In genomic region chr17:81313776-81314409, GRCh38 we compare ENCODE assay signal across 27 cellular contexts.
"Had no signal": no experiment of that assay in that cellular context is flagged by ENCODE, and none has a peak within 500 bp of the region (broad histone marks: within the 10 kb centered on the region; RNA-seq: fewer than 3 reads in every experiment).

No MANE protein-coding gene starts in this region.

- H3K9me3 Mint-ChIP-seq: activated CD4-positive, alpha-beta T cell treated with anti-CD3 and anti-CD28 coated beads, Interleukin-2, amount 10 ng/mL, durations not matched to agents 24 days and 14 days; activated naive CD4-positive, alpha-beta T cell treated with anti-CD3 and anti-CD28 coated beads, Interleukin-2, amount 50 U/mL, for 24 hours; activated T-cell treated with anti-CD3 and anti-CD28 coated beads, Interleukin-2, amount 50 U/mL, for 24 hours; activated T-helper 1 cell treated with anti-CD3 and anti-CD28 coated beads, Interleukin-12 subunit alpha, Interleukin-12 subunit beta, Interleukin-2, Interleukin-4 antibody, amounts not matched to agents 30 ng/mL and 10 ng/mL and 1 ng/mL, durations not matched to agents 14 hours and 24 hours and 36 hours; T-helper 1 cell treated with Interleukin-12 subunit alpha and Interleukin-12 subunit beta and Interleukin-4 antibody, amounts not matched to agents 30 μg/mL and 1 μg/mL, for 36 hours; WTC11 had no signal

- FAIRE-seq: bronchial epithelial cell had no signal

- H3K36me3 Mint-ChIP-seq: activated CD8-positive, alpha-beta memory T cell treated with anti-CD3 and anti-CD28 coated beads, Interleukin-2, amount 10 ng/mL, durations not matched to agents 7 days and 5 days; activated naive CD4-positive, alpha-beta T cell treated with anti-CD3 and anti-CD28 coated beads, Interleukin-2, amount 50 U/mL, for 24 hours; WTC11 had no signal

- H3K27me3 ChIP-seq: ascending aorta, body of pancreas, MG63, Peyer's patch had no signal

- DNase-seq: activated CD4-positive, alpha-beta T cell treated with anti-CD3 and anti-CD28 coated beads, Interleukin-2, amount 10 ng/mL, durations not matched to agents 24 days and 14 days; activated CD4-positive, alpha-beta T cell treated with anti-CD3 and anti-CD28 coated beads, Interleukin-2, amount 50 U/mL, for 48 hours; activated CD4-positive, CD25-positive, alpha-beta regulatory T cell treated with anti-CD3 and anti-CD28 coated beads, Interleukin-2, amount 50 U/mL, for 72 hours; activated CD8-positive, alpha-beta memory T cell treated with anti-CD3 and anti-CD28 coated beads, Interleukin-2, amount 10 ng/mL, durations not matched to agents 7 days and 5 days; activated effector memory CD4-positive, alpha-beta T cell treated with Interleukin-2 at 50 U/mL for 16 hours; activated naive CD4-positive, alpha-beta T cell; activated T-cell treated with anti-CD3 and anti-CD28 coated beads, Interleukin-2, amount 50 U/mL, for 24 hours; amniotic stem cell; body of pancreas; central memory CD4-positive, alpha-beta T cell; IMR-90; KG1; MG63; MV-4-11; NCI-H1092 treated with DMSO at 0.1 percent for 48 hours; NCI-H1417 treated with DMSO at 0.1 percent for 48 hours; NCI-H187 treated with DMSO at 0.1 percent for 48 hours; NCI-H2081 treated with DMSO at 0.1 percent for 48 hours; NCI-H446; Peyer's patch; SIG-M5 had no signal

- H3K4me3 Mint-ChIP-seq: activated CD4-positive, alpha-beta T cell treated with anti-CD3 and anti-CD28 coated beads, Interleukin-2, amount 10 ng/mL, durations not matched to agents 24 days and 14 days; activated CD8-positive, alpha-beta memory T cell treated with anti-CD3 and anti-CD28 coated beads, Interleukin-2, amount 10 ng/mL, durations not matched to agents 7 days and 5 days; activated naive CD4-positive, alpha-beta T cell treated with anti-CD3 and anti-CD28 coated beads, Interleukin-2, amount 50 U/mL, for 24 hours; activated T-cell treated with anti-CD3 and anti-CD28 coated beads, Interleukin-2, amount 50 U/mL, for 24 hours; activated T-helper 1 cell treated with anti-CD3 and anti-CD28 coated beads, Interleukin-12 subunit alpha, Interleukin-12 subunit beta, Interleukin-2, Interleukin-4 antibody, amounts not matched to agents 30 ng/mL and 10 ng/mL and 1 ng/mL, durations not matched to agents 14 hours and 24 hours and 36 hours; T-helper 1 cell treated with Interleukin-12 subunit alpha and Interleukin-12 subunit beta and Interleukin-4 antibody, amounts not matched to agents 30 μg/mL and 1 μg/mL, for 36 hours; WTC11 had no signal

- H3K4me3 ChIP-seq: ascending aorta, body of pancreas, MG63, Peyer's patch had no signal

- H3K9me3 ChIP-seq: ascending aorta, body of pancreas, MG63, Peyer's patch had no signal

- H3K36me3 ChIP-seq: ascending aorta, Peyer's patch had no signal

- H3K27ac ChIP-seq: ascending aorta, body of pancreas, Peyer's patch had no signal

- ATAC-seq: activated CD8-positive, alpha-beta memory T cell treated with anti-CD3 and anti-CD28 coated beads, Interleukin-2, amount 10 ng/mL, durations not matched to agents 7 days and 5 days; body of pancreas; WTC11 had no signal

- H3K27ac Mint-ChIP-seq: activated CD4-positive, alpha-beta T cell treated with anti-CD3 and anti-CD28 coated beads, Interleukin-2, amount 10 ng/mL, durations not matched to agents 24 days and 14 days; activated CD8-positive, alpha-beta memory T cell treated with anti-CD3 and anti-CD28 coated beads, Interleukin-2, amount 10 ng/mL, durations not matched to agents 7 days and 5 days; activated T-cell treated with anti-CD3 and anti-CD28 coated beads, Interleukin-2, amount 50 U/mL, for 24 hours; activated T-helper 1 cell treated with anti-CD3 and anti-CD28 coated beads, Interleukin-12 subunit alpha, Interleukin-12 subunit beta, Interleukin-2, Interleukin-4 antibody, amounts not matched to agents 30 ng/mL and 10 ng/mL and 1 ng/mL, durations not matched to agents 14 hours and 24 hours and 36 hours; T-helper 1 cell treated with Interleukin-12 subunit alpha and Interleukin-12 subunit beta and Interleukin-4 antibody, amounts not matched to agents 30 μg/mL and 1 μg/mL, for 36 hours had no signal
